In the genomic region with DNA sequence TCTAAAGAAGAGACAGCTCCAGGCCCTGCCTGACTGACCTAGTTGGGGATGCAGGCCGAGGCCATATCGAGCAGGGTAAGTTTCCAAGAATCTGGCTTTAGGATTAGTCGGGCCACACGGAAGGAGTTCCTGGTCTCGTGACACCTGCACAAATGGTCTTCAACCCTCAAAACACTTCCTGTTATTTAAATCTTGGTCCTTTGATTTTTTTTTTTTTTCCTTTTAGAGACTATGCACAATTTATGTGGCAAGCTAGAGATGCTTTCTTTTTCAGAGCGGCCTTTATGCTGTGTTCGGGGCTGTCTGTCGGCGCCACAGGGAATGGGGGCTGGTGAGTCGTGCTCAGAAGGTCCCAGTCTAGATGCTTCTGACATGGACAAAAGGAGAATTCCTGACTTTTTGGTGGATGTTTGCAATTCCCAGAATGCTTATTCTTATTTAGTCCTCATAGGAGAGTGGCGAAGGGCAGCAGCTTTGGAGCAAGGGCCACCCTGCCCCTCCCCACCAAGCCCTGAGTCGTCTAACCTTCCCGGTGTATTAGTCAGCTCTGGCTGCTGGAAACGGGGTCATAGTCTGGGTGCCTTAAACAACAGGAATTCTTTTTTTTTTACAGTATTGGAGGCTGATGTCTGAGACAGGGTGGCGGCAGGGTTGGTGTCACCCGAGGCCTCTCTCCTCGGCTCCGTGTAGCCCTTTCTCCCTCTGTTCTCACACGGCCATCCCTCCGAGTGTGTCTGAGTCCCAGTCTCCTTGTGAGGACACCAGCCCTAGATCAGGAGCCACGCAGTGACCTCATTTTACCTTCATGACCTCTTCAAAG, we compare ENCODE assay signal across 1 cellular context.
TF ChIP-seq lines count a peak whose summit lies in the region.

No MANE protein-coding gene starts in this region.

TF ChIP-seq in HepG2, 621 proteins besides CTCF, POLR2A, EP300 and RAD21 (continued from another document and continues in another):
- TF ChIP-seq DMAP1 (CRISPR knock-in tag; IDR thresholded peaks at IDR 0.05) = peak; percentile 38; the same call in 1 of the 2 replicates
- TF ChIP-seq, protein P1, sequence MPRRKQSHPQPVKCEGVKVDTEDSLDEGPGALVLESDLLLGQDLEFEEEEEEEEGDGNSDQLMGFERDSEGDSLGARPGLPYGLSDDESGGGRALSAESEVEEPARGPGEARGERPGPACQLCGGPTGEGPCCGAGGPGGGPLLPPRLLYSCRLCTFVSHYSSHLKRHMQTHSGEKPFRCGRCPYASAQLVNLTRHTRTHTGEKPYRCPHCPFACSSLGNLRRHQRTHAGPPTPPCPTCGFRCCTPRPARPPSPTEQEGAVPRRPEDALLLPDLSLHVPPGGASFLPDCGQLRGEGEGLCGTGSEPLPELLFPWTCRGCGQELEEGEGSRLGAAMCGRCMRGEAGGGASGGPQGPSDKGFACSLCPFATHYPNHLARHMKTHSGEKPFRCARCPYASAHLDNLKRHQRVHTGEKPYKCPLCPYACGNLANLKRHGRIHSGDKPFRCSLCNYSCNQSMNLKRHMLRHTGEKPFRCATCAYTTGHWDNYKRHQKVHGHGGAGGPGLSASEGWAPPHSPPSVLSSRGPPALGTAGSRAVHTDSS (CRISPR knock-in tag; conservative IDR thresholded peaks at IDR 0.05) = no peak
- TF ChIP-seq, protein P2, sequence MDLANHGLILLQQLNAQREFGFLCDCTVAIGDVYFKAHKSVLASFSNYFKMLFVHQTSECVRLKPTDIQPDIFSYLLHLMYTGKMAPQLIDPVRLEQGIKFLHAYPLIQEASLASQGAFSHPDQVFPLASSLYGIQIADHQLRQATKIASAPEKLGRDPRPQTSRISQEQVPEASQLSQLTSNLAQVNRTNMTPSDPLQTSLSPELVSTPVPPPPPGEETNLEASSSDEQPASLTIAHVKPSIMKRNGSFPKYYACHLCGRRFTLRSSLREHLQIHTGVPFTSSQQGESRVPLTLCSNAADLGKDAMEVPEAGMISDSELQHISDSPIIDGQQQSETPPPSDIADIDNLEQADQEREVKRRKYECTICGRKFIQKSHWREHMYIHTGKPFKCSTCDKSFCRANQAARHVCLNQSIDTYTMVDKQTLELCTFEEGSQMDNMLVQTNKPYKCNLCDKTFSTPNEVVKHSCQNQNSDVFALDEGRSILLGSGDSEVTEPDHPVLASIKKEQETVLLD (CRISPR knock-in tag; IDR thresholded peaks at IDR 0.05; ENCODE audit: low read depth) = no peak
- TF ChIP-seq ARNTL (CRISPR knock-in tag; IDR thresholded peaks at IDR 0.05) = no peak
- TF ChIP-seq, protein P3, sequence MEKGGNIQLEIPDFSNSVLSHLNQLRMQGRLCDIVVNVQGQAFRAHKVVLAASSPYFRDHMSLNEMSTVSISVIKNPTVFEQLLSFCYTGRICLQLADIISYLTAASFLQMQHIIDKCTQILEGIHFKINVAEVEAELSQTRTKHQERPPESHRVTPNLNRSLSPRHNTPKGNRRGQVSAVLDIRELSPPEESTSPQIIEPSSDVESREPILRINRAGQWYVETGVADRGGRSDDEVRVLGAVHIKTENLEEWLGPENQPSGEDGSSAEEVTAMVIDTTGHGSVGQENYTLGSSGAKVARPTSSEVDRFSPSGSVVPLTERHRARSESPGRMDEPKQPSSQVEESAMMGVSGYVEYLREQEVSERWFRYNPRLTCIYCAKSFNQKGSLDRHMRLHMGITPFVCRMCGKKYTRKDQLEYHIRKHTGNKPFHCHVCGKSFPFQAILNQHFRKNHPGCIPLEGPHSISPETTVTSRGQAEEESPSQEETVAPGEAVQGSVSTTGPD (CRISPR knock-in tag; IDR thresholded peaks at IDR 0.05) = no peak
- no peak for TF ChIP-seq ZNF121 (CRISPR knock-in tag; IDR thresholded peaks at IDR 0.05)
- TF ChIP-seq, protein P4, sequence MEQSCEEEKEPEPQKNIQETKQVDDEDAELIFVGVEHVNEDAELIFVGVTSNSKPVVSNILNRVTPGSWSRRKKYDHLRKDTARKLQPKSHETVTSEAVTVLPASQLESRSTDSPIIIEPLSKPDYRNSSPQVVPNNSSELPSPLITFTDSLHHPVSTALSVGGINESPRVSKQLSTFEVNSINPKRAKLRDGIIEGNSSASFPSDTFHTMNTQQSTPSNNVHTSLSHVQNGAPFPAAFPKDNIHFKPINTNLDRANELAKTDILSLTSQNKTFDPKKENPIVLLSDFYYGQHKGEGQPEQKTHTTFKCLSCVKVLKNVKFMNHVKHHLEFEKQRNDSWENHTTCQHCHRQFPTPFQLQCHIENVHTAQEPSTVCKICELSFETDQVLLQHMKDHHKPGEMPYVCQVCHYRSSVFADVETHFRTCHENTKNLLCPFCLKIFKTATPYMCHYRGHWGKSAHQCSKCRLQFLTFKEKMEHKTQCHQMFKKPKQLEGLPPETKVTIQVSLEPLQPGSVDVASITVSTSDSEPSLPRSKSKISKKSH (CRISPR knock-in tag; IDR thresholded peaks at IDR 0.05; ENCODE audit: borderline replicate concordance) = no peak
- TF ChIP-seq KDM4B (CRISPR knock-in tag; IDR thresholded peaks at IDR 0.05) = no peak
- TF ChIP-seq YEATS4 (CRISPR knock-in tag; IDR thresholded peaks at IDR 0.05; ENCODE audit: borderline replicate concordance) = no peak
- no peak for TF ChIP-seq ZNF569 (CRISPR knock-in tag; IDR thresholded peaks at IDR 0.05; ENCODE audit: borderline replicate concordance)
- no peak for TF ChIP-seq WIZ (CRISPR knock-in tag; IDR thresholded peaks at IDR 0.05)
- no peak for TF ChIP-seq THYN1 (CRISPR knock-in tag; IDR thresholded peaks at IDR 0.05; ENCODE audit: borderline replicate concordance, low read depth)
- TF ChIP-seq, protein P5, sequence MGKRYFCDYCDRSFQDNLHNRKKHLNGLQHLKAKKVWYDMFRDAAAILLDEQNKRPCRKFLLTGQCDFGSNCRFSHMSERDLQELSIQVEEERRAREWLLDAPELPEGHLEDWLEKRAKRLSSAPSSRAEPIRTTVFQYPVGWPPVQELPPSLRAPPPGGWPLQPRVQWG (CRISPR knock-in tag; IDR thresholded peaks at IDR 0.05; ENCODE audit: borderline replicate concordance, low read depth) = no peak
- peak; percentile 79 for TF ChIP-seq ZFX (CRISPR knock-in tag; IDR thresholded peaks at IDR 0.05; ENCODE audit: low read depth)
- TF ChIP-seq, protein P6, sequence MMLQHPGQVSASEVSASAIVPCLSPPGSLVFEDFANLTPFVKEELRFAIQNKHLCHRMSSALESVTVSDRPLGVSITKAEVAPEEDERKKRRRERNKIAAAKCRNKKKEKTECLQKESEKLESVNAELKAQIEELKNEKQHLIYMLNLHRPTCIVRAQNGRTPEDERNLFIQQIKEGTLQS (CRISPR knock-in tag; IDR thresholded peaks at IDR 0.05) = 0 out of 2 replicates have a peak, but pooled peaks have one; percentile 37
- TF ChIP-seq ZNF234 (CRISPR knock-in tag; conservative IDR thresholded peaks at IDR 0.05) = no peak
- no peak; the same call in 1 of the 2 replicates for TF ChIP-seq CBX5 (CRISPR knock-in tag; IDR thresholded peaks at IDR 0.05; ENCODE audit: borderline replicate concordance)
- TF ChIP-seq SPEN (CRISPR knock-in tag; IDR thresholded peaks at IDR 0.05; ENCODE audit: low read depth) = no peak
- TF ChIP-seq ZNF761 (CRISPR knock-in tag; conservative IDR thresholded peaks at IDR 0.05) = no peak
- TF ChIP-seq AGO2 (optimal IDR thresholded peaks at IDR 0.05; ENCODE audit: low read depth, low read length) = no peak
- TF ChIP-seq, protein P7, sequence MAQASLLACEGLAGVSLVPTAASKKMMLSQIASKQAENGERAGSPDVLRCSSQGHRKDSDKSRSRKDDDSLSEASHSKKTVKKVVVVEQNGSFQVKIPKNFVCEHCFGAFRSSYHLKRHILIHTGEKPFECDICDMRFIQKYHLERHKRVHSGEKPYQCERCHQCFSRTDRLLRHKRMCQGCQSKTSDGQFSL (CRISPR knock-in tag; IDR thresholded peaks at IDR 0.05) = 0 out of 2 replicates have a peak, but pooled peaks have one; percentile 35
- TF ChIP-seq ZNF296 (CRISPR knock-in tag; conservative IDR thresholded peaks at IDR 0.05) = no peak
- TF ChIP-seq IRF2 (CRISPR knock-in tag; IDR thresholded peaks at IDR 0.05) = peak; percentile 37; the same call in 1 of the 2 replicates
- TF ChIP-seq, protein P8, sequence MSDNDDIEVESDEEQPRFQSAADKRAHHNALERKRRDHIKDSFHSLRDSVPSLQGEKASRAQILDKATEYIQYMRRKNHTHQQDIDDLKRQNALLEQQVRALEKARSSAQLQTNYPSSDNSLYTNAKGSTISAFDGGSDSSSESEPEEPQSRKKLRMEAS (IDR thresholded peaks at IDR 0.05) = peak; percentile 37; the same call in 1 of the 2 replicates
- no peak for TF ChIP-seq ZFP36L2 (CRISPR knock-in tag; IDR thresholded peaks at IDR 0.05)
- no peak for TF ChIP-seq NFRKB (IDR thresholded peaks at IDR 0.05)
- TF ChIP-seq, protein P9, sequence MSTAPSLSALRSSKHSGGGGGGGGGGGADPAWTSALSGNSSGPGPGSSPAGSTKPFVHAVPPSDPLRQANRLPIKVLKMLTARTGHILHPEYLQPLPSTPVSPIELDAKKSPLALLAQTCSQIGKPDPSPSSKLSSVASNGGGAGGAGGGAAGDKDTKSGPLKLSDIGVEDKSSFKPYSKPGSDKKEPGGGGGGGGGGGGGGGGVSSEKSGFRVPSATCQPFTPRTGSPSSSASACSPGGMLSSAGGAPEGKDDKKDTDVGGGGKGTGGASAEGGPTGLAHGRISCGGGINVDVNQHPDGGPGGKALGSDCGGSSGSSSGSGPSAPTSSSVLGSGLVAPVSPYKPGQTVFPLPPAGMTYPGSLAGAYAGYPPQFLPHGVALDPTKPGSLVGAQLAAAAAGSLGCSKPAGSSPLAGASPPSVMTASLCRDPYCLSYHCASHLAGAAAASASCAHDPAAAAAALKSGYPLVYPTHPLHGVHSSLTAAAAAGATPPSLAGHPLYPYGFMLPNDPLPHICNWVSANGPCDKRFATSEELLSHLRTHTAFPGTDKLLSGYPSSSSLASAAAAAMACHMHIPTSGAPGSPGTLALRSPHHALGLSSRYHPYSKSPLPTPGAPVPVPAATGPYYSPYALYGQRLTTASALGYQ (CRISPR knock-in tag; IDR thresholded peaks at IDR 0.05) = no peak
- 0 out of 2 replicates have a peak, but pooled peaks have one; percentile 44 for TF ChIP-seq NFATC3 (CRISPR knock-in tag; IDR thresholded peaks at IDR 0.05)
- no peak for TF ChIP-seq ZNF619 (CRISPR knock-in tag; IDR thresholded peaks at IDR 0.05)
- TF ChIP-seq ZNF891 (CRISPR knock-in tag; IDR thresholded peaks at IDR 0.05) = no peak
- TF ChIP-seq, protein P10, sequence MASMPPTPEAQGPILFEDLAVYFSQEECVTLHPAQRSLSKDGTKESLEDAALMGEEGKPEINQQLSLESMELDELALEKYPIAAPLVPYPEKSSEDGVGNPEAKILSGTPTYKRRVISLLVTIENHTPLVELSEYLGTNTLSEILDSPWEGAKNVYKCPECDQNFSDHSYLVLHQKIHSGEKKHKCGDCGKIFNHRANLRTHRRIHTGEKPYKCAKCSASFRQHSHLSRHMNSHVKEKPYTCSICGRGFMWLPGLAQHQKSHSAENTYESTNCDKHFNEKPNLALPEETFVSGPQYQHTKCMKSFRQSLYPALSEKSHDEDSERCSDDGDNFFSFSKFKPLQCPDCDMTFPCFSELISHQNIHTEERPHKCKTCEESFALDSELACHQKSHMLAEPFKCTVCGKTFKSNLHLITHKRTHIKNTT (CRISPR knock-in tag; IDR thresholded peaks at IDR 0.05) = no peak
- TF ChIP-seq, protein P11, sequence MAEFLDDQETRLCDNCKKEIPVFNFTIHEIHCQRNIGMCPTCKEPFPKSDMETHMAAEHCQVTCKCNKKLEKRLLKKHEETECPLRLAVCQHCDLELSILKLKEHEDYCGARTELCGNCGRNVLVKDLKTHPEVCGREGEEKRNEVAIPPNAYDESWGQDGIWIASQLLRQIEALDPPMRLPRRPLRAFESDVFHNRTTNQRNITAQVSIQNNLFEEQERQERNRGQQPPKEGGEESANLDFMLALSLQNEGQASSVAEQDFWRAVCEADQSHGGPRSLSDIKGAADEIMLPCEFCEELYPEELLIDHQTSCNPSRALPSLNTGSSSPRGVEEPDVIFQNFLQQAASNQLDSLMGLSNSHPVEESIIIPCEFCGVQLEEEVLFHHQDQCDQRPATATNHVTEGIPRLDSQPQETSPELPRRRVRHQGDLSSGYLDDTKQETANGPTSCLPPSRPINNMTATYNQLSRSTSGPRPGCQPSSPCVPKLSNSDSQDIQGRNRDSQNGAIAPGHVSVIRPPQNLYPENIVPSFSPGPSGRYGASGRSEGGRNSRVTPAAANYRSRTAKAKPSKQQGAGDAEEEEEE (CRISPR knock-in tag; IDR thresholded peaks at IDR 0.05; ENCODE audit: borderline replicate concordance) = no peak
- TF ChIP-seq KDM6A (CRISPR knock-in tag; IDR thresholded peaks at IDR 0.05; ENCODE audit: low read depth) = no peak
- TF ChIP-seq, protein P12, sequence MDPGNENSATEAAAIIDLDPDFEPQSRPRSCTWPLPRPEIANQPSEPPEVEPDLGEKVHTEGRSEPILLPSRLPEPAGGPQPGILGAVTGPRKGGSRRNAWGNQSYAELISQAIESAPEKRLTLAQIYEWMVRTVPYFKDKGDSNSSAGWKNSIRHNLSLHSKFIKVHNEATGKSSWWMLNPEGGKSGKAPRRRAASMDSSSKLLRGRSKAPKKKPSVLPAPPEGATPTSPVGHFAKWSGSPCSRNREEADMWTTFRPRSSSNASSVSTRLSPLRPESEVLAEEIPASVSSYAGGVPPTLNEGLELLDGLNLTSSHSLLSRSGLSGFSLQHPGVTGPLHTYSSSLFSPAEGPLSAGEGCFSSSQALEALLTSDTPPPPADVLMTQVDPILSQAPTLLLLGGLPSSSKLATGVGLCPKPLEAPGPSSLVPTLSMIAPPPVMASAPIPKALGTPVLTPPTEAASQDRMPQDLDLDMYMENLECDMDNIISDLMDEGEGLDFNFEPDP (CRISPR knock-in tag; conservative IDR thresholded peaks at IDR 0.05) = 0 out of 2 replicates have a peak, but pooled peaks have one; percentile 71
- no peak for TF ChIP-seq RBM22 (optimal IDR thresholded peaks at IDR 0.05; ENCODE audit: low read length)
- no peak for TF ChIP-seq ZBTB20 (CRISPR knock-in tag; IDR thresholded peaks at IDR 0.05; ENCODE audit: borderline replicate concordance, low read depth)
- TF ChIP-seq ZNF24 (IDR thresholded peaks at IDR 0.05) = no peak
- TF ChIP-seq, protein P13, sequence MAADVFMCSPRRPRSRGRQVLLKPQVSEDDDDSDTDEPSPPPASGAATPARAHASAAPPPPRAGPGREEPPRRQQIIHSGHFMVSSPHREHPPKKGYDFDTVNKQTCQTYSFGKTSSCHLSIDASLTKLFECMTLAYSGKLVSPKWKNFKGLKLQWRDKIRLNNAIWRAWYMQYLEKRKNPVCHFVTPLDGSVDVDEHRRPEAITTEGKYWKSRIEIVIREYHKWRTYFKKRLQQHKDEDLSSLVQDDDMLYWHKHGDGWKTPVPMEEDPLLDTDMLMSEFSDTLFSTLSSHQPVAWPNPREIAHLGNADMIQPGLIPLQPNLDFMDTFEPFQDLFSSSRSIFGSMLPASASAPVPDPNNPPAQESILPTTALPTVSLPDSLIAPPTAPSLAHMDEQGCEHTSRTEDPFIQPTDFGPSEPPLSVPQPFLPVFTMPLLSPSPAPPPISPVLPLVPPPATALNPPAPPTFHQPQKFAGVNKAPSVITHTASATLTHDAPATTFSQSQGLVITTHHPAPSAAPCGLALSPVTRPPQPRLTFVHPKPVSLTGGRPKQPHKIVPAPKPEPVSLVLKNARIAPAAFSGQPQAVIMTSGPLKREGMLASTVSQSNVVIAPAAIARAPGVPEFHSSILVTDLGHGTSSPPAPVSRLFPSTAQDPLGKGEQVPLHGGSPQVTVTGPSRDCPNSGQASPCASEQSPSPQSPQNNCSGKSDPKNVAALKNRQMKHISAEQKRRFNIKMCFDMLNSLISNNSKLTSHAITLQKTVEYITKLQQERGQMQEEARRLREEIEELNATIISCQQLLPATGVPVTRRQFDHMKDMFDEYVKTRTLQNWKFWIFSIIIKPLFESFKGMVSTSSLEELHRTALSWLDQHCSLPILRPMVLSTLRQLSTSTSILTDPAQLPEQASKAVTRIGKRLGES (CRISPR knock-in tag; IDR thresholded peaks at IDR 0.05; ENCODE audit: borderline replicate concordance) = 0 out of 2 replicates have a peak, but pooled peaks have one; percentile 35
- no peak for TF ChIP-seq ZNF746 (CRISPR knock-in tag; IDR thresholded peaks at IDR 0.05)
- no peak for TF ChIP-seq PITX1 (CRISPR knock-in tag; IDR thresholded peaks at IDR 0.05)
